ENCODE assay signal across 11 cellular contexts in the genomic region with DNA sequence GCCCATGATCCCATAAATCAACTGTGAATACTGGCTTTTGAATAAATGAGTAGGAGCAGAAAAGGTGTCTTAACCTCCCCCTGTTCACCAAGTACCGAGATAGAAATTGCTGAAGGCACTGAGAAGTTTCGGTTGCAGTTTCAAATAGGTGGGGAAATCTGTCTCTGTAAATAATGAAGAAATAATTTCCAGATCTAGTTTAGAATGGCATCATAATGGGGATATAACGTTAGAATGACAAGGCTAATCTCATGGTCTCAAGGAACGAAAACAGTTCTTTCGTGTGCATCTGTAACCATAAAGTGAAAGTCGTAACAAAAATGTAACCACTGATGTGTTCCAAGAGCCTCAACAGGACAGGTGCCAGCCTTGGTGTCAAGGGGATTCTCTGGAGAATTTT. TPM values are rescaled to one million over a fixed set of nuclear protein-coding genes. Genes with fewer than 3 reads are reported as not detected.
DNase-seq lines count a peak whose midpoint lies in the region; ATAC-seq and TF ChIP-seq lines count a peak whose summit lies in the region.
"Had no signal": no experiment of that assay in that cellular context is flagged by ENCODE, and none has a peak within 500 bp of the region (broad histone marks: within the 10 kb centered on the region; RNA-seq: fewer than 3 reads in every experiment).

No MANE protein-coding gene starts in this region.

- TF ChIP-seq CTCF in tibial nerve (IDR thresholded peaks at IDR 0.05) = no peak

- ATAC-seq in GM18907 (IDR thresholded peaks at IDR 0.05; ENCODE audit: unreplicated experiment) (peak; percentile 85), GM21526 (IDR thresholded peaks at IDR 0.05; ENCODE audit: low FRiP score, unreplicated experiment) (peak; percentile 77), HG03064 (IDR thresholded peaks at IDR 0.05; ENCODE audit: low read depth, unreplicated experiment) (peak; percentile 77)
- ATAC-seq in activated T-helper 17 cell treated with anti-CD3 and anti-CD28 coated beads, Interleukin-2, amount 50 U/mL, for 72 hours (replicated peaks) = peak; percentile 31

- peaks cover 0 to 18% of the 10 kb centered on the region in 2 donors for H3K27me3 ChIP-seq in tibial nerve

- no peaks in the 10 kb centered on the region for H3K9me3 ChIP-seq in tibial nerve
- H3K9me3 ChIP-seq: esophagus squamous epithelium had no signal

- H3K36me3 Mint-ChIP-seq in activated T-helper 17 cell treated with anti-CD3 and anti-CD28 coated beads, Interleukin-2, amount 50 U/mL, for 72 hours (ENCODE audit: low read depth) = no peaks in the 10 kb centered on the region
- H3K36me3 Mint-ChIP-seq: brain had no signal

- DNase-seq in SHP77 (lab: John Stamatoyannopoulos, UW) (no peak), tibial nerve (ENCODE audit: low spot score in 2 of 2) (no peak), kidney glomerular epithelial cell (lab: John Stamatoyannopoulos, UW) (no peak)
- DNase-seq: esophagus squamous epithelium; nephron progenitor cell; stimulated activated naive B cell treated with anti-CD40 and anti-IgM and Interleukin-4, amounts not matched to agents 10 μg/mL and 1 μg/mL and 100 μg/mL, for 72 hours had no signal

- H3K27ac Mint-ChIP-seq in activated T-helper 17 cell treated with anti-CD3 and anti-CD28 coated beads, Interleukin-2, amount 50 U/mL, for 72 hours = no peak overlapping the region
- H3K27ac Mint-ChIP-seq: brain; nephron progenitor cell; stimulated activated naive B cell treated with anti-CD40 and anti-IgM and Interleukin-4, amounts not matched to agents 10 μg/mL and 1 μg/mL and 100 μg/mL, for 72 hours had no signal

- no peak for TF ChIP-seq POLR2A in tibial nerve (IDR thresholded peaks at IDR 0.05)

- H3K4me1 Mint-ChIP-seq in activated T-helper 17 cell treated with anti-CD3 and anti-CD28 coated beads, Interleukin-2, amount 50 U/mL, for 72 hours = peaks cover 4% of the 10 kb centered on the region

- TF ChIP-seq EP300 in tibial nerve (IDR thresholded peaks at IDR 0.05) = no peak

- H3K4me3 Mint-ChIP-seq in activated T-helper 17 cell treated with anti-CD3 and anti-CD28 coated beads, Interleukin-2, amount 50 U/mL, for 72 hours = no peak overlapping the region
- H3K4me3 Mint-ChIP-seq: brain; nephron progenitor cell; stimulated activated naive B cell treated with anti-CD40 and anti-IgM and Interleukin-4, amounts not matched to agents 10 μg/mL and 1 μg/mL and 100 μg/mL, for 72 hours had no signal

- H3K27ac ChIP-seq in tibial nerve = no peak overlapping the region

- H3K27me3 Mint-ChIP-seq in activated T-helper 17 cell treated with anti-CD3 and anti-CD28 coated beads, Interleukin-2, amount 50 U/mL, for 72 hours = peaks cover 28% of the 10 kb centered on the region

- H3K4me1 ChIP-seq in tibial nerve = no peaks in the 10 kb centered on the region

- H3K36me3 ChIP-seq in tibial nerve = no peaks in the 10 kb centered on the region
- H3K36me3 ChIP-seq: esophagus squamous epithelium had no signal

- no peaks in the 10 kb centered on the region for H3K9me3 Mint-ChIP-seq in activated T-helper 17 cell treated with anti-CD3 and anti-CD28 coated beads, Interleukin-2, amount 50 U/mL, for 72 hours
- H3K9me3 Mint-ChIP-seq: brain; stimulated activated naive B cell treated with anti-CD40 and anti-IgM and Interleukin-4, amounts not matched to agents 10 μg/mL and 1 μg/mL and 100 μg/mL, for 72 hours had no signal

- WGBS in tibial nerve, 2 donors = 80 to 85% methylated on average over 6 of the region's 6 CpGs

- no peak overlapping the region for H3K4me3 ChIP-seq in tibial nerve
- H3K4me3 ChIP-seq: esophagus squamous epithelium had no signal

RNA-seq across cellular contexts. Expression of gene TMEM18, which starts 49.9 kb away (rescaled TPM):
- total RNA-seq in activated T-helper 17 cell treated with anti-CD3 and anti-CD28 coated beads, Interleukin-2, amount 50 U/mL, for 72 hours = 10 to 100 TPM; 35.4 to 36.6 TPM
- 10 to 100 TPM; 20.1 to 44.1 (median 23.4) TPM for total RNA-seq in tibial nerve

Comparison
In these comparisons a context has a peak if more than half of its experiments do, and no peak if none do; other contexts are left out.
1. ATAC-seq: peak in every context shown above with its lines; median percentile 85 in GM18907; 77 in GM21526; 77 in HG03064; 31 in activated T-helper 17 cell treated with anti-CD3 and anti-CD28 coated beads, Interleukin-2, amount 50 U/mL, for 72 hours.